In the genomic region with DNA sequence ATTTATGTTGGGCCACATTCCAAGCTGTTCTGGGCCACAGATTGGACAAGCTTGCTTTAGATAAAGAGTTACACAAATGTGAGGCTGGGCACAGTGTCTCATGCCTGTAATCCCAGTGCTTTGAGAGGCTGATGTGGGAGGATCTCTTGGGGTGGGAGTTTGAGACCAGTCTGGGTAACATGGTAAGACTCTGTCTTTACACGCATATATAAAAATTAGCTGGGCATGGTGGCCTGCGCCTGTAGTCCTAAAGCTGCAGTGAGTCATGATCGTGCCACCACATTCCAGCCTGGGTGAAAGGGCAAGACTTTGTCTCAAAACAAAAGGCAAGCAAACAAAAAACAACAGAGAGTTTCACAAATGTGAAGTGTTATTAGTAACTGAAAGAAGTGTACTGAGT, we compare ENCODE assay signal across 21 cellular contexts. TPM values are rescaled to one million over a fixed set of nuclear protein-coding genes. Genes with fewer than 3 reads are reported as not detected.
DNase-seq lines count a peak whose midpoint lies in the region; ATAC-seq, FAIRE-seq and TF ChIP-seq lines count a peak whose summit lies in the region.
"Had no signal": no experiment of that assay in that cellular context is flagged by ENCODE, and none has a peak within 500 bp of the region (broad histone marks: within the 10 kb centered on the region; RNA-seq: fewer than 3 reads in every experiment).

No MANE protein-coding gene starts in this region.

- peak overlapping the region; percentile 85 for H2AFZ ChIP-seq in endothelial cell of umbilical vein (ENCODE audit: low read depth, low read length)

- peak overlapping the region; percentile 48 for H3K27ac ChIP-seq in endothelial cell of umbilical vein (ENCODE audit: insufficient read depth, low read depth, low read length)
- H3K27ac ChIP-seq: neutrophil, sigmoid colon, tibial nerve had no signal

- no peaks in the 10 kb centered on the region for H3K9me3 ChIP-seq in endothelial cell of umbilical vein (replicated peaks; ENCODE audit: control insufficient read depth, insufficient read depth, low read length)
- H3K9me3 ChIP-seq: neutrophil, sigmoid colon, tibial nerve had no signal

- no peaks in the 10 kb centered on the region for H3K36me3 Mint-ChIP-seq in mesothelial cell of epicardium
- H3K36me3 Mint-ChIP-seq: activated naive CD8-positive, alpha-beta T cell had no signal

- CTCF ChIA-PET in endothelial cell of umbilical vein (lab: Charles Lee): interaction anchor here (1.1 kb wide), 1 partner anchor 14 kb away, joined by 3 read pairs; no protein-coding TSS in a partner anchor

- H3K4me1 ChIP-seq in endothelial cell of umbilical vein (ENCODE audit: control insufficient read depth, extremely low read depth, insufficient read depth, low read length): peaks cover 23% of the 10 kb centered on the region

- TF ChIP-seq POLR2A in H54 (IDR thresholded peaks at IDR 0.05; ENCODE audit: low read depth, low read length) (no peak), endothelial cell of umbilical vein (IDR thresholded peaks at IDR 0.05; ENCODE audit: low read depth, low read length) (no peak)

- H3K9ac ChIP-seq in endothelial cell of umbilical vein (replicated peaks; ENCODE audit: extremely low read depth, insufficient read depth, low read length): no peak overlapping the region

- intact Hi-C loops in endothelial cell of umbilical vein (cut with micrococcal nuclease): no loop called here

- peaks cover 4% of the 10 kb centered on the region for H3K9me3 Mint-ChIP-seq in mesothelial cell of epicardium

- dilution Hi-C loops in endothelial cell of umbilical vein (cut with MboI; ENCODE audit: extremely low pct_ligation_motif_present, low sequenced_read_pairs): no loop called here

- FAIRE-seq in H54 (lab: Jason Lieb, UNC): peak; percentile 57
- FAIRE-seq in endothelial cell of umbilical vein (lab: Jason Lieb, UNC): peak; percentile 79

- TF ChIP-seq CTCF in endothelial cell of umbilical vein (IDR thresholded peaks at IDR 0.05; ENCODE audit: extremely low read depth in 1 of 2, insufficient read depth in 1 of 2, low read depth in 1 of 2, low read length in 2 of 2) (no peak), mesothelial cell of epicardium (IDR thresholded peaks at IDR 0.05; ENCODE audit: unreplicated experiment) (no peak)

- no TSS peak for BruUV-seq in endothelial cell of umbilical vein (replicated peaks; lab: Mats Ljungman, UMichigan)

- POLR2A ChIA-PET in endothelial cell of umbilical vein (lab: Charles Lee): no interaction called here

- H3K36me3 ChIP-seq in endothelial cell of umbilical vein (ENCODE audit: control insufficient read depth in 2 of 2, extremely low read depth in 1 of 2, insufficient read depth in 2 of 2, low read length in 2 of 2): no peaks in the 10 kb centered on the region
- H3K36me3 ChIP-seq: neutrophil, sigmoid colon, tibial nerve had no signal

- DNase-seq in H54 (ENCODE audit: insufficient read length, low spot score) (no peak), SW480 (ENCODE audit: low spot score) (peak; percentile 3), endothelial cell of umbilical vein (ENCODE audit: low read depth, low spot score) (peak; percentile 62), renal cortical epithelial cell (ENCODE audit: low read depth) (peak; percentile 64), mesothelial cell of epicardium (ENCODE audit: low spot score in 2 of 2, unreplicated experiment in 2 of 2) (no peak), NCI-H2029 (lab: John Stamatoyannopoulos, UW) (no peak)
- DNase-seq: cerebellar nuclear complex; DMS79 treated with DMSO at 0.1 percent for 48 hours; glutamatergic neuron; H7; mesendoderm; MM.1S; NCI-H2081; sigmoid colon; stimulated activated CD4-positive, alpha-beta T cell treated with anti-CD3 and anti-CD28 coated beads, Interleukin-4, amount 100 ng/mL, for 1 hour had no signal

- no peak overlapping the region for H3K27ac Mint-ChIP-seq in mesothelial cell of epicardium
- H3K27ac Mint-ChIP-seq: T-helper 1 cell treated with Interleukin-12 subunit alpha and Interleukin-12 subunit beta and Interleukin-4 antibody, amounts not matched to agents 30 μg/mL and 1 μg/mL, for 36 hours had no signal

- H3K4me3 ChIP-seq in endothelial cell of umbilical vein (replicated peaks in 1 of 3; ENCODE audit: insufficient read depth in 1 of 3, low read depth in 1 of 3, low read length in 3 of 3): no peak overlapping the region
- H3K4me3 ChIP-seq: sigmoid colon, tibial nerve had no signal

- H3K9me1 ChIP-seq in endothelial cell of umbilical vein (replicated peaks; ENCODE audit: control insufficient read depth, extremely low read depth, insufficient read depth, low read length): no peaks in the 10 kb centered on the region

- no peak for ATAC-seq in GM21381 (IDR thresholded peaks at IDR 0.05; ENCODE audit: unreplicated experiment)
- no peak for ATAC-seq in GM19035 (IDR thresholded peaks at IDR 0.05; ENCODE audit: unreplicated experiment)

- H3K4me1 Mint-ChIP-seq in mesothelial cell of epicardium: peaks cover 7% of the 10 kb centered on the region

- no peaks in the 10 kb centered on the region for H4K20me1 ChIP-seq in endothelial cell of umbilical vein (replicated peaks; ENCODE audit: control insufficient read depth, extremely low read depth, insufficient read depth, low read length)

- H3K4me3 Mint-ChIP-seq in mesothelial cell of epicardium: no peak overlapping the region

- H3K79me2 ChIP-seq in endothelial cell of umbilical vein (ENCODE audit: control insufficient read depth, insufficient read depth, low read length): no peaks in the 10 kb centered on the region

- H3K27me3 ChIP-seq in endothelial cell of umbilical vein (ENCODE audit: control insufficient read depth in 2 of 2, insufficient read depth in 2 of 2, low read length in 2 of 2): no peaks in the 10 kb centered on the region
- H3K27me3 ChIP-seq: neutrophil, sigmoid colon, tibial nerve had no signal

- H3K27me3 Mint-ChIP-seq in mesothelial cell of epicardium (ENCODE audit: low read depth): peaks cover 2% of the 10 kb centered on the region

- H3K4me2 ChIP-seq in endothelial cell of umbilical vein (ENCODE audit: insufficient read depth, low read length): peak overlapping the region; percentile 42

TF ChIP-seq in endothelial cell of umbilical vein, 7 proteins besides CTCF, POLR2A, EP300 and RAD21:
- TF ChIP-seq, protein P1, sequence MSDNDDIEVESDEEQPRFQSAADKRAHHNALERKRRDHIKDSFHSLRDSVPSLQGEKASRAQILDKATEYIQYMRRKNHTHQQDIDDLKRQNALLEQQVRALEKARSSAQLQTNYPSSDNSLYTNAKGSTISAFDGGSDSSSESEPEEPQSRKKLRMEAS (IDR thresholded peaks at IDR 0.05; ENCODE audit: insufficient read depth, insufficient read length): no peak
- TF ChIP-seq JUN (IDR thresholded peaks at IDR 0.05; ENCODE audit: borderline replicate concordance, insufficient read depth, insufficient read length, low read depth): peak; percentile 37
- no peak for TF ChIP-seq MYC (IDR thresholded peaks at IDR 0.05; ENCODE audit: low read depth, low read length)

RNA-seq across cellular contexts. Expression of a gene that starts 5.9 kb away (rescaled TPM):
- 1.7 and 2.3 TPM in 2 replicates for total RNA-seq in endothelial cell of umbilical vein
- polyA plus RNA-seq in endothelial cell of umbilical vein: 1.7 and 1.8 TPM in 2 replicates
- polyA plus RNA-seq in endothelial cell of umbilical vein (2011; cell fraction: cytosol; rRNA removed): 1.7 and 2.8 TPM in 2 replicates
- 3.5 and 4.0 TPM in 2 replicates for polyA plus RNA-seq in endothelial cell of umbilical vein (2011; cell fraction: nucleus; rRNA removed)
- 5.0 and 9.6 TPM in 2 replicates for polyA plus RNA-seq in endothelial cell of umbilical vein (2012)
- polyA minus RNA-seq in endothelial cell of umbilical vein: 3.6 and 5.7 TPM in 2 replicates
- polyA minus RNA-seq in endothelial cell of umbilical vein (2011; cell fraction: cytosol; rRNA and poly(A)+ RNA removed): not detected
- polyA minus RNA-seq in endothelial cell of umbilical vein (2011; cell fraction: nucleus; rRNA and poly(A)+ RNA removed): 4.2 and 5.4 TPM in 2 replicates
- total RNA-seq in renal cortical epithelial cell: 57.8 and 242 TPM in 2 replicates
- total RNA-seq in mesothelial cell of epicardium: 30.8 to 35.6 TPM (median 33.6 TPM) in 3 replicates
- total RNA-seq: H7 had no signal

Comparison
In these comparisons a context has a peak if more than half of its experiments do, and no peak if none do; other contexts are left out.
1. DNase-seq: peak in SW480 (single experiment), endothelial cell of umbilical vein (single experiment) and renal cortical epithelial cell (single experiment); none in H54 (single experiment), mesothelial cell of epicardium (0 of 2) and NCI-H2029 (single experiment).